Comparison of ENCODE assay signal across 8 cellular contexts in the genomic region with DNA sequence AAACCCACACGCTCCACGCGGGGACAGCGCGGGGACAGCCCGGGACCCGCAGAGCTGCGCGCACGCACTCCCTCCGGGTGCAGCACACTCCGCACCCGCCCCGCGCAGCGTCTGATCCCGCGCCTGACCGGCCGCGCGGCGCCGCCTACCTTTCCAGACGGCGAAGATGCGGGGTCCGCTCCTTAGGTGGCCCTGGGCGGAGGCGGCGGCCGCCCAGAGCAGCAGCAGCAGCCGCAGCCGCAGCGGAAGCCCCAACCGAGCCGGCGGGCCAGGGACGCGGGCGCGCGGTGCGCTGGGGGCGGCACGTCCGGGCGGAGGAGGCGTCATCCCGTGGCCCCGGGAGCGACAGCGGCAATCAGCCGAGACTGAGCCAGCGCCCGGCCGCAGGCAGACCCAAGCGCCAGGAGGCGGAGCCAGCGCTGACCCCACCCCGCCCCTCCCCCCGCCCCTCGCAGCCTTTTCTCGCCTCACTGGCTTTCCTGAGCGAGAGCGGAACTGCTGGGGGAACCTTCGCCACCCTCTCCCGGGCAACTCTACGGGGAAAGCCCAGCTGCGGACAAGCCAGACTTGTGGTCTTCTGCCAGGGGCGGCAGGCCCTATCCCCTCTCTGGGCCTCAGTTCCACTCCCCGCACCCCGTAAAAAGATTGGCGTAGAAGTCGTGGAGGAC. TPM values are rescaled to one million over a fixed set of nuclear protein-coding genes. Genes with fewer than 3 reads are reported as not detected.
A peak's percentile ranks its signal among the peaks of the same experiment; 100 is the strongest.
DNase-seq lines count a peak whose midpoint lies in the region; ATAC-seq and TF ChIP-seq lines count a peak whose summit lies in the region.

A gene with protein sequence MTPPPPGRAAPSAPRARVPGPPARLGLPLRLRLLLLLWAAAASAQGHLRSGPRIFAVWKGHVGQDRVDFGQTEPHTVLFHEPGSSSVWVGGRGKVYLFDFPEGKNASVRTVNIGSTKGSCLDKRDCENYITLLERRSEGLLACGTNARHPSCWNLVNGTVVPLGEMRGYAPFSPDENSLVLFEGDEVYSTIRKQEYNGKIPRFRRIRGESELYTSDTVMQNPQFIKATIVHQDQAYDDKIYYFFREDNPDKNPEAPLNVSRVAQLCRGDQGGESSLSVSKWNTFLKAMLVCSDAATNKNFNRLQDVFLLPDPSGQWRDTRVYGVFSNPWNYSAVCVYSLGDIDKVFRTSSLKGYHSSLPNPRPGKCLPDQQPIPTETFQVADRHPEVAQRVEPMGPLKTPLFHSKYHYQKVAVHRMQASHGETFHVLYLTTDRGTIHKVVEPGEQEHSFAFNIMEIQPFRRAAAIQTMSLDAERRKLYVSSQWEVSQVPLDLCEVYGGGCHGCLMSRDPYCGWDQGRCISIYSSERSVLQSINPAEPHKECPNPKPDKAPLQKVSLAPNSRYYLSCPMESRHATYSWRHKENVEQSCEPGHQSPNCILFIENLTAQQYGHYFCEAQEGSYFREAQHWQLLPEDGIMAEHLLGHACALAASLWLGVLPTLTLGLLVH (minus strand): TSS at position 367 of the 668 bp plus-strand sequence. CDS start 40 bp downstream, at position 327.

- peak within 1 kb of the TSS; percentile 94 for H3K4me3 ChIP-seq in MM.1S (ENCODE audit: low read length)
- H3K4me3 ChIP-seq in right cardiac atrium (ENCODE audit: low read length) = peak within 1 kb of the TSS; percentile 78
- H3K4me3 ChIP-seq in uterus = peak within 1 kb of the TSS; percentile 29 to 79

- TF ChIP-seq POLR2A in uterus (IDR thresholded peaks at IDR 0.05) = peak; percentile 69 to 75

- peak within 1 kb of the TSS; percentile 89 for H2AFZ ChIP-seq in MM.1S (ENCODE audit: low read length)

- no peaks in the 10 kb centered on the region for H3K9me3 ChIP-seq in MM.1S (replicated peaks; ENCODE audit: insufficient read depth, low read length)
- H3K9me3 ChIP-seq in T-helper 17 cell (ENCODE audit: control insufficient read depth, low read length, poor library complexity, severe bottlenecking) = no peaks in the 10 kb centered on the region
- no peaks in the 10 kb centered on the region for H3K9me3 ChIP-seq in right cardiac atrium (ENCODE audit: control insufficient read depth, low read length)
- H3K9me3 ChIP-seq in uterus = no peaks in the 10 kb centered on the region

- H3K4me1 Mint-ChIP-seq in T-helper 17 cell = peaks cover 18% of the 10 kb centered on the region

- peak within 1 kb of the TSS; percentile 80 for H3K9ac ChIP-seq in MM.1S (ENCODE audit: low read length)

- H3K36me3 ChIP-seq in MM.1S (replicated peaks; ENCODE audit: insufficient read depth, low read length) (no peaks in the 10 kb centered on the region), uterus (no peaks in the 10 kb centered on the region)

- peak within 1 kb of the TSS; percentile 66 for H3K27ac ChIP-seq in MM.1S (ENCODE audit: low read length)
- H3K27ac ChIP-seq in angular gyrus (ENCODE audit: low read depth, low read length) = peak within 1 kb of the TSS; percentile 91
- H3K27ac ChIP-seq in right cardiac atrium (ENCODE audit: low read length) = peak within 1 kb of the TSS; percentile 17
- peak within 1 kb of the TSS; percentile 47 to 67 for H3K27ac ChIP-seq in uterus

- H3K4me2 ChIP-seq in MM.1S (ENCODE audit: low read depth, low read length) = peak within 1 kb of the TSS; percentile 96

- peaks cover 45% of the 10 kb centered on the region for H3K79me2 ChIP-seq in MM.1S (ENCODE audit: low read length)

- H3K4me1 ChIP-seq in MM.1S (ENCODE audit: low read length) = peaks cover 22% of the 10 kb centered on the region
- H3K4me1 ChIP-seq in right cardiac atrium (ENCODE audit: control insufficient read depth, insufficient read depth, low read length) = no peaks in the 10 kb centered on the region
- peaks cover 0 to 11% of the 10 kb centered on the region in 2 donors for H3K4me1 ChIP-seq in uterus

- H3K9me2 ChIP-seq in MM.1S (replicated peaks; ENCODE audit: insufficient read depth, low read length) = no peaks in the 10 kb centered on the region

- peak; percentile 64 for ATAC-seq in GM21825 (IDR thresholded peaks at IDR 0.05; ENCODE audit: unreplicated experiment)
- ATAC-seq in T-helper 17 cell = peak; percentile 79
- peak; percentile 92 for ATAC-seq in right cardiac atrium

- DNase-seq in G401 (ENCODE audit: low spot score) (peak; percentile 91), MM.1S (peak; percentile 89), T-helper 17 cell (peak; percentile 40 to 53 (median 51)), right cardiac atrium (peak; percentile 85 to 95 (median 95)), putamen (ENCODE audit: low spot score) (peak; percentile 87), uterus (peak; percentile 70 to 81)

- TF ChIP-seq CTCF in MM.1S (IDR thresholded peaks at IDR 0.05; ENCODE audit: low read length) (no peak), uterus (IDR thresholded peaks at IDR 0.05) (peak in 1 of 4 experiments; percentile 7)

- H3K36me3 Mint-ChIP-seq in T-helper 17 cell (ENCODE audit: low read depth) = no peaks in the 10 kb centered on the region

- H3K27ac Mint-ChIP-seq in T-helper 17 cell = no peak within 1 kb of the TSS

- 1% methylated on average over 75 of the region's 75 CpGs for WGBS in right cardiac atrium

- in situ Hi-C loops in G401 (cut with HindIII; ENCODE audit: low sequenced_read_pairs) = no loop called here

- peak within 1 kb of the TSS; percentile 85 for H3K4me3 Mint-ChIP-seq in T-helper 17 cell

- H3F3A ChIP-seq in MM.1S (ENCODE audit: insufficient read depth, low read length) = peaks cover 2% of the 10 kb centered on the region; the same call in 1 of the 2 replicates

- no peaks in the 10 kb centered on the region for H3K27me3 Mint-ChIP-seq in T-helper 17 cell

- H3K27me3 ChIP-seq in MM.1S (replicated peaks; ENCODE audit: insufficient read depth, low read length) = no peaks in the 10 kb centered on the region
- no peaks in the 10 kb centered on the region for H3K27me3 ChIP-seq in right cardiac atrium (ENCODE audit: control insufficient read depth, insufficient read depth)
- no peaks in the 10 kb centered on the region for H3K27me3 ChIP-seq in uterus

- no peaks in the 10 kb centered on the region for H4K20me1 ChIP-seq in MM.1S (ENCODE audit: insufficient read depth, low read length)

- intact Hi-C loops in right cardiac atrium (cut with DNase I) (no loop called here), uterus (cut with DNase I; ENCODE audit: low total_unique reads) (no loop called here)

RNA-seq across cellular contexts. Expression of the gene that starts here (rescaled TPM):
- total RNA-seq in G401 (2014; rRNA removed; shearing (Covaris generic)) = 8.5 and 14.3 TPM in 2 replicates
- total RNA-seq in T-helper 17 cell = 1 to 10 TPM; 2.2 to 3.6 TPM
- total RNA-seq in right cardiac atrium = 1 to 10 TPM; 1.7 to 3.3 (median 2.2) TPM
- polyA plus RNA-seq in right cardiac atrium = 1.8 TPM
- total RNA-seq in uterus = 10 to 100 TPM in 1 of 4 donors, 1 to 10 TPM in 1, under 1 TPM in 1, not detected in 1; 0.29 to 16.9 (median 4.5) TPM

Comparison
In these comparisons a context has a peak if more than half of its experiments do, and no peak if none do; other contexts are left out.
1. Peak in every context shown above with its lines: DNase-seq, ATAC-seq, H3K4me3 ChIP-seq and H3K27ac ChIP-seq.
2. H3K27ac ChIP-seq: peak in every context shown above with its lines; median percentile 91 in angular gyrus; 66 in MM.1S; 57 in uterus; 17 in right cardiac atrium.